8 cellular contexts compared by ENCODE assay signal in the genomic region with DNA sequence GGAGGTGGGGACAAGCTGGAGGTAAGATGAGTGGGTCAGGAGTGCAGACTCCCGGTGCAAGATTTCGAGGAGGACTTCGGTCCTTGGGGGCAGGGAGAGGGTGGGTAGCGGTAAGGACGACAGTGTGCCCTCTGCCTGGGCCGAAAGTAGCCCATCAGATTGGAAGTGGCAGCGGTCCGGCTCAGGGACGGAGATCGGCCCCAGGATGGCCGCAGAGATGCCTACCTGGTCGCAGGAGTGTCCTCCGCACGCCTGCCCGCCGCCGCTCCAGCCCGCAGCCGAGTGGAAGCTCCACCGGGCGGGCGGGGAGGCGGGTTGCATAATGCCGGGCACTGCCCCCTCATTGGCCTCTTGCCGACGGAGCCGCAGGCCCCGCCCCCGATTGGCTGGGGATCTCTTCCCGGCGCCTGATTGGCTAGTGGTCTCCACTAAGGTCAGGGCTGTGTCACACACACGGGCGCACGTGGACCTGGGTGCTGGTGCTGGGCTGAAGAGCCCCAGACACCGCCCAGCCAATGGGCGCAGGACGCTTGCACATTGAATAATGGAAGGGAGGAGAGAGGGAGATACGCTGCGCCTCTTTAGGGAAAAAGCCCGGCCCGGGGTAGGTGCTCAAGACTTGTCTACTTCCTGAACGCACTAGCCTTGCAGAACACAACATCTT. TPM values are rescaled to one million over a fixed set of nuclear protein-coding genes. Genes with fewer than 3 reads are reported as not detected.
A peak's percentile ranks its signal among the peaks of the same experiment; 100 is the strongest.
DNase-seq lines count a peak whose midpoint lies in the region; ATAC-seq and TF ChIP-seq lines count a peak whose summit lies in the region.

A gene with protein sequence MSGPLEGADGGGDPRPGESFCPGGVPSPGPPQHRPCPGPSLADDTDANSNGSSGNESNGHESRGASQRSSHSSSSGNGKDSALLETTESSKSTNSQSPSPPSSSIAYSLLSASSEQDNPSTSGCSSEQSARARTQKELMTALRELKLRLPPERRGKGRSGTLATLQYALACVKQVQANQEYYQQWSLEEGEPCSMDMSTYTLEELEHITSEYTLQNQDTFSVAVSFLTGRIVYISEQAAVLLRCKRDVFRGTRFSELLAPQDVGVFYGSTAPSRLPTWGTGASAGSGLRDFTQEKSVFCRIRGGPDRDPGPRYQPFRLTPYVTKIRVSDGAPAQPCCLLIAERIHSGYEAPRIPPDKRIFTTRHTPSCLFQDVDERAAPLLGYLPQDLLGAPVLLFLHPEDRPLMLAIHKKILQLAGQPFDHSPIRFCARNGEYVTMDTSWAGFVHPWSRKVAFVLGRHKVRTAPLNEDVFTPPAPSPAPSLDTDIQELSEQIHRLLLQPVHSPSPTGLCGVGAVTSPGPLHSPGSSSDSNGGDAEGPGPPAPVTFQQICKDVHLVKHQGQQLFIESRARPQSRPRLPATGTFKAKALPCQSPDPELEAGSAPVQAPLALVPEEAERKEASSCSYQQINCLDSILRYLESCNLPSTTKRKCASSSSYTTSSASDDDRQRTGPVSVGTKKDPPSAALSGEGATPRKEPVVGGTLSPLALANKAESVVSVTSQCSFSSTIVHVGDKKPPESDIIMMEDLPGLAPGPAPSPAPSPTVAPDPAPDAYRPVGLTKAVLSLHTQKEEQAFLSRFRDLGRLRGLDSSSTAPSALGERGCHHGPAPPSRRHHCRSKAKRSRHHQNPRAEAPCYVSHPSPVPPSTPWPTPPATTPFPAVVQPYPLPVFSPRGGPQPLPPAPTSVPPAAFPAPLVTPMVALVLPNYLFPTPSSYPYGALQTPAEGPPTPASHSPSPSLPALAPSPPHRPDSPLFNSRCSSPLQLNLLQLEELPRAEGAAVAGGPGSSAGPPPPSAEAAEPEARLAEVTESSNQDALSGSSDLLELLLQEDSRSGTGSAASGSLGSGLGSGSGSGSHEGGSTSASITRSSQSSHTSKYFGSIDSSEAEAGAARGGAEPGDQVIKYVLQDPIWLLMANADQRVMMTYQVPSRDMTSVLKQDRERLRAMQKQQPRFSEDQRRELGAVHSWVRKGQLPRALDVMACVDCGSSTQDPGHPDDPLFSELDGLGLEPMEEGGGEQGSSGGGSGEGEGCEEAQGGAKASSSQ (N-terminal part only) (minus strand): TSS at position 293 of the 664 bp plus-strand sequence. CDS start 1,698 bp downstream, outside the sequence.

- peaks cover 35% of the 10 kb centered on the region for H3K36me3 ChIP-seq in CD8-positive, alpha-beta memory T cell (ENCODE audit: insufficient read depth, low read length)
- H3K36me3 ChIP-seq in duodenal mucosa (ENCODE audit: control insufficient read depth in 1 of 2, insufficient read depth in 2 of 2, low read length in 2 of 2) (peaks cover 29 to 31% of the 10 kb centered on the region in 2 donors), right lobe of liver (peaks cover 12 to 42% (median 30%) of the 10 kb centered on the region in 4 donors)

- no peak for TF ChIP-seq CTCF in right lobe of liver (IDR thresholded peaks at IDR 0.05)

- ATAC-seq in HG03095 (IDR thresholded peaks at IDR 0.05; ENCODE audit: unreplicated experiment) (peak; percentile 25), right lobe of liver (peak; percentile 38 to 58 (median 50)), GM21786 (IDR thresholded peaks at IDR 0.05; ENCODE audit: unreplicated experiment) (no peak)

- H3K27me3 Mint-ChIP-seq in CD8-positive, alpha-beta memory T cell = peaks cover 0 to 20% of the 10 kb centered on the region in 2 donors
- no peaks in the 10 kb centered on the region for H3K27me3 Mint-ChIP-seq in activated CD4-positive, alpha-beta memory T cell treated with anti-CD3 and anti-CD28 coated beads for 36 hours

- no peaks in the 10 kb centered on the region for H3K9me3 ChIP-seq in CD8-positive, alpha-beta memory T cell (ENCODE audit: low read length)
- H3K9me3 ChIP-seq in duodenal mucosa (ENCODE audit: control insufficient read depth in 1 of 2, low read length in 2 of 2) (no peaks in the 10 kb centered on the region), right lobe of liver (no peaks in the 10 kb centered on the region)

- WGBS in right lobe of liver (ENCODE audit: insufficient coverage, low coverage, low lambda C conversion rate, missing lambda C conversion rate) = 8% methylated on average over 11 of the region's 42 CpGs

- intact Hi-C loops in activated CD4-positive, alpha-beta memory T cell treated with anti-CD3 and anti-CD28 coated beads for 36 hours (cut with micrococcal nuclease) = loop anchor here (1.0 kb wide), 1 partner anchor 27 kb away; no protein-coding TSS in a partner anchor
- intact Hi-C loops in right lobe of liver (cut with DNase I) = no loop called here

- peaks cover 6 to 65% (median 11%) of the 10 kb centered on the region in 3 donors for H3K36me3 Mint-ChIP-seq in CD8-positive, alpha-beta memory T cell
- H3K36me3 Mint-ChIP-seq in activated CD4-positive, alpha-beta memory T cell treated with anti-CD3 and anti-CD28 coated beads for 36 hours = peaks cover 9% of the 10 kb centered on the region

- peak within 1 kb of the TSS; percentile 100 for H3K27ac ChIP-seq in CD8-positive, alpha-beta memory T cell (ENCODE audit: low read depth, low read length)
- H3K27ac ChIP-seq in duodenal mucosa (ENCODE audit: low read depth, low read length) (peak within 1 kb of the TSS; percentile 98), right lobe of liver (peak within 1 kb of the TSS; percentile 99 to 100 (median 100))

- POLR2A ChIA-PET in CD8-positive, alpha-beta memory T cell (lab: Charles Lee) = interaction anchor here (0.9 to 2.5 kb wide), 7 partner anchors 9 to 33 kb away, joined by 3 to 10 read pairs (median 6); no protein-coding TSS in a partner anchor
- POLR2A ChIA-PET in activated CD4-positive, alpha-beta memory T cell treated with anti-CD3 and anti-CD28 coated beads for 36 hours (lab: Charles Lee) = interaction anchor here (0.8 to 5.3 kb wide), 7 partner anchors 9 to 73 kb away, joined by 3 to 34 read pairs (median 3); no protein-coding TSS in a partner anchor

- DNase-seq in CD8-positive, alpha-beta memory T cell = peak; percentile 77 to 89 (median 78)
- DNase-seq in NCI-H774 (lab: John Stamatoyannopoulos, UW) (peak; percentile 75), right lobe of liver (peak; percentile 98 to 99 (median 99))
- DNase-seq in activated CD4-positive, alpha-beta memory T cell treated with anti-CD3 and anti-CD28 coated beads for 36 hours = peak; percentile 95
- DNase-seq in stimulated activated CD4-positive, alpha-beta T cell treated with anti-CD3 and anti-CD28 coated beads, Interleukin-4, amount 100 ng/mL, for 1 hour = peak; percentile 85

- TF ChIP-seq POLR2A in right lobe of liver (IDR thresholded peaks at IDR 0.05) = peak; percentile 97

- peak within 1 kb of the TSS in 3 of 7 donors; percentile 93 to 98 (median 97) for H3K4me3 Mint-ChIP-seq in CD8-positive, alpha-beta memory T cell
- H3K4me3 Mint-ChIP-seq in activated CD4-positive, alpha-beta memory T cell treated with anti-CD3 and anti-CD28 coated beads for 36 hours = peak within 1 kb of the TSS; percentile 83

- peak within 1 kb of the TSS; percentile 60 for H3K4me3 ChIP-seq in CD8-positive, alpha-beta memory T cell (ENCODE audit: low read length)
- H3K4me3 ChIP-seq in duodenal mucosa (ENCODE audit: low read depth in 1 of 2, low read length in 2 of 2) = peak within 1 kb of the TSS; percentile 82 to 87
- H3K4me3 ChIP-seq in right lobe of liver = peak within 1 kb of the TSS; percentile 62 to 94 (median 65)

- peaks cover 60% of the 10 kb centered on the region for H3K4me1 ChIP-seq in CD8-positive, alpha-beta memory T cell (ENCODE audit: insufficient read depth, low read length)
- peaks cover 41 to 52% of the 10 kb centered on the region in 2 donors for H3K4me1 ChIP-seq in duodenal mucosa (ENCODE audit: control insufficient read depth in 1 of 2, insufficient read depth in 2 of 2, low read length in 2 of 2)
- peaks cover 0 to 27% (median 9%) of the 10 kb centered on the region in 4 donors for H3K4me1 ChIP-seq in right lobe of liver

- peak within 1 kb of the TSS in 2 of 8 donors; percentile 91 to 99 for H3K27ac Mint-ChIP-seq in CD8-positive, alpha-beta memory T cell
- no peak within 1 kb of the TSS for H3K27ac Mint-ChIP-seq in activated CD4-positive, alpha-beta memory T cell treated with anti-CD3 and anti-CD28 coated beads for 36 hours

- H3K9ac ChIP-seq in duodenal mucosa (ENCODE audit: low read depth in 1 of 2, low read length in 2 of 2) = peak within 1 kb of the TSS; percentile 99 to 100

- H3K4me1 Mint-ChIP-seq in CD8-positive, alpha-beta memory T cell = peaks cover 19 to 65% (median 33%) of the 10 kb centered on the region in 3 donors
- H3K4me1 Mint-ChIP-seq in activated CD4-positive, alpha-beta memory T cell treated with anti-CD3 and anti-CD28 coated beads for 36 hours (ENCODE audit: low read depth) = peaks cover 35% of the 10 kb centered on the region

- CTCF ChIA-PET in CD8-positive, alpha-beta memory T cell (lab: Charles Lee) = interaction anchor here (1.0 to 11.7 kb wide), 4 partner anchors 14 to 79 kb away, joined by 3 to 108 read pairs (median 13); a partner anchor contains a TSS
- CTCF ChIA-PET in activated CD4-positive, alpha-beta memory T cell treated with anti-CD3 and anti-CD28 coated beads for 36 hours (lab: Charles Lee) = interaction anchor here (1.0 to 2.2 kb wide), 4 partner anchors 13 to 634 kb away, joined by 3 to 12 read pairs (median 8); no protein-coding TSS in a partner anchor

- H3K9me3 Mint-ChIP-seq in CD8-positive, alpha-beta memory T cell = peaks cover 0 to 4% (median 0%) of the 10 kb centered on the region in 5 donors
- H3K9me3 Mint-ChIP-seq in activated CD4-positive, alpha-beta memory T cell treated with anti-CD3 and anti-CD28 coated beads for 36 hours = no peaks in the 10 kb centered on the region

- H3K27me3 ChIP-seq in CD8-positive, alpha-beta memory T cell (ENCODE audit: insufficient read depth, low read length, poor library complexity, severe bottlenecking) = no peaks in the 10 kb centered on the region
- H3K27me3 ChIP-seq in duodenal mucosa (ENCODE audit: control insufficient read depth in 1 of 2, insufficient read depth in 2 of 2, low read length in 2 of 2) = no peaks in the 10 kb centered on the region
- no peaks in the 10 kb centered on the region for H3K27me3 ChIP-seq in right lobe of liver

RNA-seq across cellular contexts. Expression of the gene that starts here (rescaled TPM):
- 10 to 100 TPM; 26.5 to 35.8 TPM for total RNA-seq in CD8-positive, alpha-beta memory T cell
- polyA plus RNA-seq in CD8-positive, alpha-beta memory T cell = 12.1 TPM
- total RNA-seq in activated CD4-positive, alpha-beta memory T cell treated with anti-CD3 and anti-CD28 coated beads for 36 hours = 10 to 100 TPM; 48.9 to 56.3 TPM
- 100 to 1,000 TPM in 1 of 6 experiments, 10 to 100 TPM in 5; 25.7 to 118 (median 55.2) TPM for total RNA-seq in right lobe of liver
